8 cellular contexts compared by ENCODE assay signal in the genomic region with DNA sequence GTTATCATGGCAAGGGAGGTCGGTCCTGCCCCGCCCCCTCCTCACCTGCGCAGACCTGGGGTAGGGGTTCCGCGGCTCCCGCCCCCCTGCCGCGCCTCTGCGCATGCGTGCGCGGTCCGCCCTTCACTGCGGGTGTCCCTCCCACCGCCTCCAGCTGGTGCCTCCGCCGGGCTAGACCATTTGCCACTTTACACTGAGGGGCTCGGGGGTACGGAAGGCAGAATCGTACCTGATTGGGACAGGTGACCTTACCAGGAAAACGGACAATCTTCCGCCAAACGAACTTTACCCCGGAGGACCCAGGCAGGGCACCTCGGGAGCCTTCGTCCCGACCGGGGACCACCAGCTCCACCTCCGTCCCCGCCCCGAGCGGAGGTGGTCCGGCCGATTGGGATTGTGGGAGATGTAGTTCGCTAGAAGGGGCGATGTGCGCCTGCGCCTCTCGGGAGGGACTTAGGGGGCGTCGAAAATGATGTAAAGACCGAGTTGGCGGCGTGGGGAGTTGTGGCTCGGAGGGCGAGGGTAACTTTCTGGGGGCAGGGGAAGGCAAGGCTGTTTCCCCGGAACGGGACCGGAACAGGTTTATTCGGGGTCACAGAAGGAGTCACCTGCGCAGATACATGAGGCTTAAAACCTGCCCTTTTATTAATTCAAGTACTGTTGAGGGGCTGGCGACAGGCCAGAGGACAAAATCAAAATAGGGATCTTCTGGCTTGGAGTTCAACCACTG. TPM values are rescaled to one million over a fixed set of nuclear protein-coding genes. Genes with fewer than 3 reads are reported as not detected.
DNase-seq lines count a peak whose midpoint lies in the region; ATAC-seq and TF ChIP-seq lines count a peak whose summit lies in the region.

A gene with protein sequence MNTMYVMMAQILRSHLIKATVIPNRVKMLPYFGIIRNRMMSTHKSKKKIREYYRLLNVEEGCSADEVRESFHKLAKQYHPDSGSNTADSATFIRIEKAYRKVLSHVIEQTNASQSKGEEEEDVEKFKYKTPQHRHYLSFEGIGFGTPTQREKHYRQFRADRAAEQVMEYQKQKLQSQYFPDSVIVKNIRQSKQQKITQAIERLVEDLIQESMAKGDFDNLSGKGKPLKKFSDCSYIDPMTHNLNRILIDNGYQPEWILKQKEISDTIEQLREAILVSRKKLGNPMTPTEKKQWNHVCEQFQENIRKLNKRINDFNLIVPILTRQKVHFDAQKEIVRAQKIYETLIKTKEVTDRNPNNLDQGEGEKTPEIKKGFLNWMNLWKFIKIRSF (minus strand): TSS at position 344 of the 730 bp plus-strand sequence. CDS start 2,323 bp downstream, outside the sequence.

- peak within 1 kb of the TSS; percentile 50 to 66 for H3K4me3 ChIP-seq in right atrium auricular region
- peak within 1 kb of the TSS; percentile 61 to 73 for H3K4me3 ChIP-seq in uterus

- no peaks in the 10 kb centered on the region for H3K36me3 Mint-ChIP-seq in T-helper 1 cell treated with Interleukin-12 subunit alpha and Interleukin-12 subunit beta and Interleukin-4 antibody, amounts not matched to agents 30 μg/mL and 1 μg/mL, for 36 hours (ENCODE audit: low read depth)

- H3K9me3 ChIP-seq in right atrium auricular region (no peaks in the 10 kb centered on the region), uterus (no peaks in the 10 kb centered on the region)

- H3K4me1 ChIP-seq in right atrium auricular region (peaks cover 0 to 12% of the 10 kb centered on the region in 2 donors), uterus (no peaks in the 10 kb centered on the region)

- peak within 1 kb of the TSS; percentile 77 to 89 for H3K27ac ChIP-seq in right atrium auricular region
- H3K27ac ChIP-seq in uterus = peak within 1 kb of the TSS; percentile 80 to 81

- peak within 1 kb of the TSS; percentile 90 for H3K4me3 Mint-ChIP-seq in T-helper 1 cell treated with Interleukin-12 subunit alpha and Interleukin-12 subunit beta and Interleukin-4 antibody, amounts not matched to agents 30 μg/mL and 1 μg/mL, for 36 hours

- ATAC-seq in HG02870 (IDR thresholded peaks at IDR 0.05; ENCODE audit: unreplicated experiment) = peak; percentile 97

- peak; percentile 51 for TF ChIP-seq POLR2A in GM15510 (IDR thresholded peaks at IDR 0.05; ENCODE audit: borderline replicate concordance, extremely low read depth, insufficient read length)
- peak in 1 of 2 donors; percentile 19 for TF ChIP-seq POLR2A in uterus (IDR thresholded peaks at IDR 0.05)

- TF ChIP-seq CTCF in right atrium auricular region (IDR thresholded peaks at IDR 0.05) = no peak
- TF ChIP-seq CTCF in uterus (IDR thresholded peaks at IDR 0.05) = no peak

- peak; percentile 90 for DNase-seq in NCI-H146 (lab: John Stamatoyannopoulos, UW)
- DNase-seq in anterior cingulate cortex (lab: John Stamatoyannopoulos, UW) = peak; percentile 66 to 99 (median 92)
- DNase-seq in right atrium auricular region (ENCODE audit: low spot score) = peak; percentile 88
- DNase-seq in pulmonary artery endothelial cell (ENCODE audit: low read depth, low spot score) = peak; percentile 71
- peak; percentile 93 to 94 for DNase-seq in uterus

- peaks cover 8% of the 10 kb centered on the region for H3K4me1 Mint-ChIP-seq in T-helper 1 cell treated with Interleukin-12 subunit alpha and Interleukin-12 subunit beta and Interleukin-4 antibody, amounts not matched to agents 30 μg/mL and 1 μg/mL, for 36 hours (ENCODE audit: low read depth)

- intact Hi-C loops in uterus (cut with DNase I; ENCODE audit: low total_unique reads) = no loop called here

- peak within 1 kb of the TSS; percentile 77 for H3K27ac Mint-ChIP-seq in T-helper 1 cell treated with Interleukin-12 subunit alpha and Interleukin-12 subunit beta and Interleukin-4 antibody, amounts not matched to agents 30 μg/mL and 1 μg/mL, for 36 hours

- H3K27me3 Mint-ChIP-seq in T-helper 1 cell treated with Interleukin-12 subunit alpha and Interleukin-12 subunit beta and Interleukin-4 antibody, amounts not matched to agents 30 μg/mL and 1 μg/mL, for 36 hours (ENCODE audit: low read depth) = peaks cover 13% of the 10 kb centered on the region

- H3K9me3 Mint-ChIP-seq in T-helper 1 cell treated with Interleukin-12 subunit alpha and Interleukin-12 subunit beta and Interleukin-4 antibody, amounts not matched to agents 30 μg/mL and 1 μg/mL, for 36 hours = no peaks in the 10 kb centered on the region

- H3K36me3 ChIP-seq in right atrium auricular region (no peaks in the 10 kb centered on the region), uterus (no peaks in the 10 kb centered on the region)

- H3K27me3 ChIP-seq in right atrium auricular region (no peaks in the 10 kb centered on the region), uterus (no peaks in the 10 kb centered on the region)

RNA-seq across cellular contexts. Expression of the gene that starts here (rescaled TPM):
- 1 to 10 TPM; 3.0 to 4.5 TPM for total RNA-seq in right atrium auricular region
- 0.79 and 1.2 TPM in 2 replicates for total RNA-seq in pulmonary artery endothelial cell
- 1 to 10 TPM in 2 of 4 donors, not detected in 2; 1.4 to 2.1 TPM for total RNA-seq in uterus

Comparison
In these comparisons a context has a peak if more than half of its experiments do, and no peak if none do; other contexts are left out.
1. Peak in every context shown above with its lines: DNase-seq, ATAC-seq, H3K4me3 ChIP-seq and H3K27ac ChIP-seq.